ENCODE assay signal across 8 cellular contexts in the genomic region with DNA sequence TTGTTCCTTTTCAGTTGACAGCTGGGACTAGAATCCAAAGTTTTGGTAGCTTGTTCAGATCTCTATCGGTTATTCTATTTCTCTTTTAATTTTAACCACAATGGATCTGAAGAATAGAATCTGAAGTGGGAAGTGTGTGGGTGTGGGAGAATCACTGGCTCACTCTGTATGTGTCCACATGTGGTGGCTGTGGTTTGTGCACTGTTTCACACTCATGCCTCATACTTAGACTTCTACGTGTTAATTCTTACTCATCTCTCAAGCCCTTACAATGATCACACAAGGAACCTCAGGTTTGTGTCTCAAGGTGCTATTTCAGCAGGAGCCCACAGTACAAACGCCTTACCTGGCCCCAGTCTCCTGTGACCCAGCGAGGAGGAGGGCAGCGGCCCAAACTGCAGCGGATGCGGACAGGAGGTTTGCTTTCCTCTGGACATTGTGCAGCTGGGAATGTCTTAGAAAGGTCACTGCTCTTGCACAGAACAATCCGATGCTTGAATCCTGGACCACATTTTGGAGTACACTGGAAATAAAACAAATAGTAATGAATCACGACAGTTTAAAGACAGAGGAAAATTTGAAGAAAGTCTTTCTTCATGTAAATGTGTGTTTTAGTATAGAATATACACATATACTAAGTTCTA.
DNase-seq lines count a peak whose midpoint lies in the region; ATAC-seq and TF ChIP-seq lines count a peak whose summit lies in the region.

No MANE protein-coding gene starts in this region.

- H3K4me3 Mint-ChIP-seq in nephron progenitor cell: no peak overlapping the region

- no peak for TF ChIP-seq CTCF in nephron progenitor cell (IDR thresholded peaks at IDR 0.05)

- H3K27me3 Mint-ChIP-seq in nephron progenitor cell (ENCODE audit: low read depth, poor library complexity): no peaks in the 10 kb centered on the region

- DNase-seq in activated CD8-positive, alpha-beta memory T cell treated with anti-CD3 and anti-CD28 coated beads for 4 hours (ENCODE audit: low read depth in 2 of 2): peak; percentile 1 to 17
- peak; percentile 10 to 61 (median 29) for DNase-seq in stimulated activated CD4-positive, alpha-beta T cell treated with anti-CD3 and anti-CD28 coated beads, Interleukin-1b, Interleukin-23, amount 100 ng/mL, for 24 hours (ENCODE audit: low read depth in 4 of 4, low spot score in 1 of 4)
- DNase-seq in LoVo (ENCODE audit: low spot score) (no peak), HEK293T (ENCODE audit: extremely low spot score) (no peak), nephron progenitor cell (no peak), hypothalamus (lab: John Stamatoyannopoulos, UW) (no peak)

- POLR2A ChIA-PET in HEK293T (lab: Yijun Ruan, JAX): no interaction called here

- CTCF ChIA-PET in HEK293T (lab: Yijun Ruan, JAX): interaction anchor here (0.6 kb wide), 1 partner anchor 330 kb away, joined by 4 read pairs; no protein-coding TSS in a partner anchor

- peaks cover 15% of the 10 kb centered on the region for H3K9me3 Mint-ChIP-seq in nephron progenitor cell

- ATAC-seq in GM18861 (IDR thresholded peaks at IDR 0.05; ENCODE audit: unreplicated experiment) (peak; percentile 99), HG02840 (IDR thresholded peaks at IDR 0.05; ENCODE audit: low FRiP score, unreplicated experiment) (peak; percentile 89)

- no peak overlapping the region for H3K27ac Mint-ChIP-seq in nephron progenitor cell

- peaks cover 57% of the 10 kb centered on the region for H3K36me3 Mint-ChIP-seq in nephron progenitor cell (ENCODE audit: low read depth)

- H3K4me1 Mint-ChIP-seq in nephron progenitor cell: no peaks in the 10 kb centered on the region

TF ChIP-seq in HEK293T, 16 proteins besides CTCF, POLR2A, EP300 and RAD21:
- TF ChIP-seq ZNF384 (IDR thresholded peaks at IDR 0.05): no peak
- TF ChIP-seq TARDBP (IDR thresholded peaks at IDR 0.05): no peak
- TF ChIP-seq CTBP1 (IDR thresholded peaks at IDR 0.05; ENCODE audit: borderline replicate concordance): no peak
- TF ChIP-seq FOXK2 (IDR thresholded peaks at IDR 0.05): no peak
- TF ChIP-seq LEF1 (IDR thresholded peaks at IDR 0.05; ENCODE audit: borderline replicate concordance): no peak
- no peak for TF ChIP-seq L3MBTL2 (conservative IDR thresholded peaks at IDR 0.05)
- TF ChIP-seq, protein P1, sequence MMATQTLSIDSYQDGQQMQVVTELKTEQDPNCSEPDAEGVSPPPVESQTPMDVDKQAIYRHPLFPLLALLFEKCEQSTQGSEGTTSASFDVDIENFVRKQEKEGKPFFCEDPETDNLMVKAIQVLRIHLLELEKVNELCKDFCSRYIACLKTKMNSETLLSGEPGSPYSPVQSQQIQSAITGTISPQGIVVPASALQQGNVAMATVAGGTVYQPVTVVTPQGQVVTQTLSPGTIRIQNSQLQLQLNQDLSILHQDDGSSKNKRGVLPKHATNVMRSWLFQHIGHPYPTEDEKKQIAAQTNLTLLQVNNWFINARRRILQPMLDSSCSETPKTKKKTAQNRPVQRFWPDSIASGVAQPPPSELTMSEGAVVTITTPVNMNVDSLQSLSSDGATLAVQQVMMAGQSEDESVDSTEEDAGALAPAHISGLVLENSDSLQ (IDR thresholded peaks at IDR 0.05): no peak
- no peak for TF ChIP-seq HDGF (IDR thresholded peaks at IDR 0.05; ENCODE audit: borderline replicate concordance)
- no peak for TF ChIP-seq NFRKB (IDR thresholded peaks at IDR 0.05)
- no peak for TF ChIP-seq BHLHE40 (IDR thresholded peaks at IDR 0.05; ENCODE audit: borderline replicate concordance)

Comparison
In these comparisons a context has a peak if more than half of its experiments do, and no peak if none do; other contexts are left out.
1. DNase-seq: peak in activated CD8-positive, alpha-beta memory T cell treated with anti-CD3 and anti-CD28 coated beads for 4 hours (2 of 2) and stimulated activated CD4-positive, alpha-beta T cell treated with anti-CD3 and anti-CD28 coated beads, Interleukin-1b, Interleukin-23, amount 100 ng/mL, for 24 hours (4 of 4); none in LoVo (single experiment), HEK293T (single experiment), nephron progenitor cell (single experiment) and hypothalamus (0 of 51).